Comparison of ENCODE assay signal across 15 cellular contexts in the genomic region with DNA sequence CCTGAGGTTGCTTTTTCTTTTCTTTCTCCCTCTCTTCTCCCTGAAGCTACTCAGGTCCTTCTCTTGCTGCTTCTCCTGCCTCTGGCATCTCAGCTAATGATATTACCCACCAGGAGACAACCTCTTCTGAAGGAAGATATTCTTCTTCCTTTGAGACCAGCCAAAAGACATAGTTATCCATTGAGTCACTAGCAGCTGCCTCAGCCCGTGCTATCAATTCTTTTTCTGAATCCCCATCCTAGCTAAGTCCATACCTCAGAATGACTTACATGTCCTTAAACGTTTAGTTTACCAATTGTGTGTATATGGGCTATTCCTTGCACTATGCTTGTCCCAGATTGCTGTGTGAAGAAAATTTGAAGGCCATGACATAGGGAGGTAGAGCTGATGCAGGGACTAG.
"Had no signal": no experiment of that assay in that cellular context is flagged by ENCODE, and none has a peak within 500 bp of the region (broad histone marks: within the 10 kb centered on the region; RNA-seq: fewer than 3 reads in every experiment).

No MANE protein-coding gene starts in this region.

- DNase-seq: activated CD4-positive, alpha-beta T cell treated with anti-CD3 and anti-CD28 coated beads for 48 hours; activated CD8-positive, alpha-beta memory T cell treated with anti-CD3 and anti-CD28 coated beads, Interleukin-2, amount 50 U/mL, for 48 hours; activated CD8-positive, alpha-beta T cell treated with anti-CD3 and anti-CD28 coated beads, Interleukin-2, amount 10 ng/mL, durations not matched to agents 7 days and 5 days; activated naive CD4-positive, alpha-beta T cell; caudate nucleus; cortex of kidney; effector memory CD4-positive, alpha-beta T cell; lower lobe of right lung; psoas muscle; stimulated activated CD4-positive, alpha-beta T cell treated with anti-CD3 and anti-CD28 coated beads, Interleukin-12 subunit alpha, Interleukin-12 subunit beta, amount 100 ng/mL, for 4 hours; stimulated activated naive CD4-positive, alpha-beta T cell; T-helper 1 cell had no signal

- ATAC-seq: activated CD8-positive, alpha-beta T cell treated with anti-CD3 and anti-CD28 coated beads, Interleukin-2, amount 10 ng/mL, durations not matched to agents 7 days and 5 days; gastroesophageal sphincter; lower lobe of right lung; natural killer cell treated with Interleukin-12 subunit alpha and Interleukin-12 subunit beta and Interleukin-15 and Interleukin-18, amount 100 ng/mL, for 72 hours; psoas muscle; sciatic nerve had no signal

- H3K4me3 ChIP-seq: gastroesophageal sphincter, lower lobe of right lung, psoas muscle had no signal

- H3K36me3 ChIP-seq: gastroesophageal sphincter, lower lobe of right lung had no signal

- H3K27me3 ChIP-seq: gastroesophageal sphincter had no signal

- H3K4me1 ChIP-seq: gastroesophageal sphincter, lower lobe of right lung, psoas muscle had no signal

- H3K27ac ChIP-seq: gastroesophageal sphincter, lower lobe of right lung, psoas muscle had no signal
